In the genomic region with DNA sequence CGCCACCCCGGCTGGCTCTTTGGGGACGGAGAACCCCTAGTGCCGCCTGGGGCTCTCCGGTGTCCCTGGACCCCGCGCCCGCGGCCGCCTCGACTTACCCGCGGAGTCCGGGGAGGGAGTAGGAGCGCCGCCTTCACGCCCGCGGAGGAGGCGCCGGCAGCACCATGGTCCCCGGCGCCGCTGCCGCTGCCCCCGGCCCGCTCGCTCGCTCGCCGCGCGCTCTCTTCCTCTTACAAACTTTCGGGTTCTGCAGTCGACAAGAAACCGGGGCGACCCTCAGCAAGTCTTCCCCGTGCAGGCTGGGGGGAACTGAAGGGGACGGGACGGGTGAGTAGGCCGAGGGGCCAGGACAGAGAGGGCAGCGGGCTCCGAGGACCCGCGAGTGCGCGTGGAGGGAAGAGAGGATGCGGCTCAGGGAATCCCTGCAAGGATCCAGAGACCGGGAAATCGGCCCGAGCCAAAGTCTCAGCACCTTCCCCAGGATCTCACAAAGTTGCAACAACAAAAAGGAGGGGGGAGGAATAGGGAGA, we compare ENCODE assay signal across 1 cellular context.
TF ChIP-seq lines count a peak whose summit lies in the region.

No MANE protein-coding gene starts in this region.

TF ChIP-seq in IMR-90, 13 proteins besides CTCF, POLR2A, EP300 and RAD21:
- TF ChIP-seq CHD1 (IDR thresholded peaks at IDR 0.05; ENCODE audit: low read depth, low read length) (no peak), MXI1 (IDR thresholded peaks at IDR 0.05; ENCODE audit: borderline replicate concordance, low read depth, low read length) (no peak), BHLHE40 (IDR thresholded peaks at IDR 0.05; ENCODE audit: low read depth, low read length) (no peak), RCOR1 (IDR thresholded peaks at IDR 0.05; ENCODE audit: insufficient replicate concordance, low read length) (no peak), NFE2L2 (IDR thresholded peaks at IDR 0.05; ENCODE audit: low read depth, low read length) (no peak), RFX5 (IDR thresholded peaks at IDR 0.05; ENCODE audit: low read depth, low read length) (no peak), MAZ (IDR thresholded peaks at IDR 0.05; ENCODE audit: borderline replicate concordance, low read depth, low read length) (no peak), CEBPB (IDR thresholded peaks at IDR 0.05; ENCODE audit: low read depth, low read length) (no peak), MAFK (IDR thresholded peaks at IDR 0.05; ENCODE audit: low read depth, low read length) (no peak), SMC3 (IDR thresholded peaks at IDR 0.05; ENCODE audit: low read depth, low read length) (no peak), FOS (IDR thresholded peaks at IDR 0.05; ENCODE audit: low read depth, low read length) (no peak)
- TF ChIP-seq, protein P1, sequence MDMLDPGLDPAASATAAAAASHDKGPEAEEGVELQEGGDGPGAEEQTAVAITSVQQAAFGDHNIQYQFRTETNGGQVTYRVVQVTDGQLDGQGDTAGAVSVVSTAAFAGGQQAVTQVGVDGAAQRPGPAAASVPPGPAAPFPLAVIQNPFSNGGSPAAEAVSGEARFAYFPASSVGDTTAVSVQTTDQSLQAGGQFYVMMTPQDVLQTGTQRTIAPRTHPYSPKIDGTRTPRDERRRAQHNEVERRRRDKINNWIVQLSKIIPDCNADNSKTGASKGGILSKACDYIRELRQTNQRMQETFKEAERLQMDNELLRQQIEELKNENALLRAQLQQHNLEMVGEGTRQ (IDR thresholded peaks at IDR 0.05; ENCODE audit: low read depth, low read length) = no peak
- TF ChIP-seq, protein P2, sequence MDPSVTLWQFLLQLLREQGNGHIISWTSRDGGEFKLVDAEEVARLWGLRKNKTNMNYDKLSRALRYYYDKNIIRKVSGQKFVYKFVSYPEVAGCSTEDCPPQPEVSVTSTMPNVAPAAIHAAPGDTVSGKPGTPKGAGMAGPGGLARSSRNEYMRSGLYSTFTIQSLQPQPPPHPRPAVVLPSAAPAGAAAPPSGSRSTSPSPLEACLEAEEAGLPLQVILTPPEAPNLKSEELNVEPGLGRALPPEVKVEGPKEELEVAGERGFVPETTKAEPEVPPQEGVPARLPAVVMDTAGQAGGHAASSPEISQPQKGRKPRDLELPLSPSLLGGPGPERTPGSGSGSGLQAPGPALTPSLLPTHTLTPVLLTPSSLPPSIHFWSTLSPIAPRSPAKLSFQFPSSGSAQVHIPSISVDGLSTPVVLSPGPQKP (IDR thresholded peaks at IDR 0.05; ENCODE audit: borderline replicate concordance, low read depth, low read length) = no peak
